ENCODE assay signal across 8 cellular contexts in the genomic region with DNA sequence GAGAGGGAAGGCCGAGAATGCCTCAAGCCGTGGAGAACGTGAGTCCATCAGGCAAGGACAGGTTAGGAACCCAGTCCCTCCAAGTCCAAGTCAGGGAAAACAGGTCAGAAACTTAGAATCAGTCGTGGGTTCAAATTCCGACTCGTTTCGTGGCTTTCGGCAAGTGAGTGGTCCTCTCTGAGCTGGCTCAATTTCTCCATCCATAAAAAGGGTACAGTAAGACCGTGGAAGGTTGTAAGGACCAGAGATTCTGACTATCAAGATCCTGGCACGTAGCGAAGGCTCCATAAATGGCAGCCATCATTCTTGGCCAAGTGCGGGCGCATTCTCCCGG. TPM values are rescaled to one million over a fixed set of nuclear protein-coding genes. Genes with fewer than 3 reads are reported as not detected.
DNase-seq lines count a peak whose midpoint lies in the region; ATAC-seq, FAIRE-seq and TF ChIP-seq lines count a peak whose summit lies in the region.

No MANE protein-coding gene starts in this region.

- peaks cover 56% of the 10 kb centered on the region for H3K27me3 Mint-ChIP-seq in T-helper 2 cell treated with Interferon-gamma antibody and Interleukin-4, amounts not matched to agents 5 μg/mL and 100 μg/mL, for 36 hours (ENCODE audit: low read depth)
- peaks cover 54% of the 10 kb centered on the region for H3K27me3 Mint-ChIP-seq in activated naive CD8-positive, alpha-beta T cell treated with anti-CD3 and anti-CD28 coated beads for 36 hours

- no peaks in the 10 kb centered on the region for H3K9me1 ChIP-seq in keratinocyte (ENCODE audit: control insufficient read depth, extremely low read depth, insufficient read depth, low read length)

- H3K27ac ChIP-seq in keratinocyte (ENCODE audit: control insufficient read depth, insufficient read depth, low read length) (no peak overlapping the region), subcutaneous abdominal adipose tissue (ENCODE audit: low read depth, low read length) (no peak overlapping the region)

- H3K4me1 Mint-ChIP-seq in T-helper 2 cell treated with Interferon-gamma antibody and Interleukin-4, amounts not matched to agents 5 μg/mL and 100 μg/mL, for 36 hours (ENCODE audit: low read depth), result peaks cover 8% of the 10 kb centered on the region
- H3K4me1 Mint-ChIP-seq in activated naive CD8-positive, alpha-beta T cell treated with anti-CD3 and anti-CD28 coated beads for 36 hours, result peaks cover 9% of the 10 kb centered on the region

- dilution Hi-C loops in keratinocyte (cut with MboI; ENCODE audit: extremely low pct_ligation_motif_present, low sequenced_read_pairs), result no loop called here

- TF ChIP-seq CTCF in keratinocyte (optimal IDR thresholded peaks at IDR 0.05 in 1 of 3, IDR thresholded peaks at IDR 0.05 in 1 of 3, conservative IDR thresholded peaks at IDR 0.05 in 1 of 3; ENCODE audit: extremely low read depth in 1 of 3, insufficient read depth in 2 of 3, low read length in 3 of 3), result no peak

- H3K9me3 Mint-ChIP-seq in T-helper 2 cell treated with Interferon-gamma antibody and Interleukin-4, amounts not matched to agents 5 μg/mL and 100 μg/mL, for 36 hours, result no peaks in the 10 kb centered on the region
- H3K9me3 Mint-ChIP-seq in activated naive CD8-positive, alpha-beta T cell treated with anti-CD3 and anti-CD28 coated beads for 36 hours, result no peaks in the 10 kb centered on the region

- no peaks in the 10 kb centered on the region for H4K20me1 ChIP-seq in keratinocyte (ENCODE audit: control insufficient read depth, extremely low read depth, insufficient read depth, low read length)

- no peak for DNase-seq in T-helper 2 cell treated with Interferon-gamma antibody and Interleukin-4, amounts not matched to agents 5 μg/mL and 100 μg/mL, for 36 hours (ENCODE audit: low spot score)
- DNase-seq in T-helper 2 cell (no peak), keratinocyte (ENCODE audit: low read depth, low spot score) (no peak), head of caudate nucleus (no peak), GF-D8 (lab: John Stamatoyannopoulos, UW) (no peak)
- no peak for DNase-seq in activated naive CD8-positive, alpha-beta T cell treated with anti-CD3 and anti-CD28 coated beads for 36 hours

- ATAC-seq in HG02885 (IDR thresholded peaks at IDR 0.05; ENCODE audit: poor library complexity, unreplicated experiment), result no peak

- no peaks in the 10 kb centered on the region for H3K36me3 Mint-ChIP-seq in T-helper 2 cell treated with Interferon-gamma antibody and Interleukin-4, amounts not matched to agents 5 μg/mL and 100 μg/mL, for 36 hours (ENCODE audit: low read depth)
- no peaks in the 10 kb centered on the region for H3K36me3 Mint-ChIP-seq in activated naive CD8-positive, alpha-beta T cell treated with anti-CD3 and anti-CD28 coated beads for 36 hours

- intact Hi-C loops in head of caudate nucleus (cut with DNase I), result no loop called here

- H3K36me3 ChIP-seq in keratinocyte (ENCODE audit: control insufficient read depth in 2 of 2, extremely low read depth in 1 of 2, insufficient read depth in 2 of 2, low read length in 2 of 2) (no peaks in the 10 kb centered on the region), subcutaneous abdominal adipose tissue (ENCODE audit: control insufficient read depth in 5 of 5, insufficient read depth in 5 of 5, low read length in 5 of 5) (no peaks in the 10 kb centered on the region)

- no peaks in the 10 kb centered on the region for H3K79me2 ChIP-seq in keratinocyte (ENCODE audit: control insufficient read depth, insufficient read depth, low read length)

- H3K27me3 ChIP-seq in keratinocyte (ENCODE audit: control insufficient read depth, extremely low read depth, insufficient read depth, low read length) (peaks cover 63% of the 10 kb centered on the region), subcutaneous abdominal adipose tissue (ENCODE audit: control insufficient read depth in 5 of 5, insufficient read depth in 4 of 5, low read length in 5 of 5) (peaks cover 6 to 23% (median 16%) of the 10 kb centered on the region in 5 donors)

- no peak for FAIRE-seq in keratinocyte (lab: Jason Lieb, UNC)

- H3K27ac Mint-ChIP-seq in T-helper 2 cell treated with Interferon-gamma antibody and Interleukin-4, amounts not matched to agents 5 μg/mL and 100 μg/mL, for 36 hours, result no peak overlapping the region
- no peak overlapping the region for H3K27ac Mint-ChIP-seq in activated naive CD8-positive, alpha-beta T cell treated with anti-CD3 and anti-CD28 coated beads for 36 hours

- no peaks in the 10 kb centered on the region for H3K9me3 ChIP-seq in keratinocyte (ENCODE audit: control insufficient read depth, low read depth, low read length)
- no peaks in the 10 kb centered on the region for H3K9me3 ChIP-seq in subcutaneous abdominal adipose tissue (ENCODE audit: control insufficient read depth in 5 of 5, low read length in 5 of 5)

- H3K4me3 Mint-ChIP-seq in T-helper 2 cell treated with Interferon-gamma antibody and Interleukin-4, amounts not matched to agents 5 μg/mL and 100 μg/mL, for 36 hours, result peak overlapping the region; percentile 75
- peak overlapping the region; percentile 65 for H3K4me3 Mint-ChIP-seq in activated naive CD8-positive, alpha-beta T cell treated with anti-CD3 and anti-CD28 coated beads for 36 hours

- H3K4me2 ChIP-seq in keratinocyte (ENCODE audit: control insufficient read depth, extremely low read depth, insufficient read depth, low read depth, low read length), result peak overlapping the region; percentile 73

- H3K4me3 ChIP-seq in keratinocyte (ENCODE audit: control insufficient read depth in 2 of 3, extremely low read depth in 1 of 3, insufficient read depth in 2 of 3, low read depth in 1 of 3, low read length in 3 of 3) (peak overlapping the region; percentile 34 to 57 (median 43)), subcutaneous abdominal adipose tissue (ENCODE audit: low read depth in 1 of 5, low read length in 5 of 5) (peak overlapping the region in 4 of 5 donors; percentile 55 to 74 (median 63))

- H2AFZ ChIP-seq in keratinocyte (ENCODE audit: control insufficient read depth, low read length), result peak overlapping the region; percentile 49

- peaks cover 6% of the 10 kb centered on the region for H3K4me1 ChIP-seq in keratinocyte (ENCODE audit: control insufficient read depth, extremely low read depth, insufficient read depth, low read length)
- peaks cover 0 to 28% (median 26%) of the 10 kb centered on the region in 5 donors for H3K4me1 ChIP-seq in subcutaneous abdominal adipose tissue (ENCODE audit: control insufficient read depth in 5 of 5, insufficient read depth in 5 of 5, low read length in 5 of 5)

- H3K9ac ChIP-seq in keratinocyte (ENCODE audit: control insufficient read depth, extremely low read depth, insufficient read depth, low read length) (no peak overlapping the region), subcutaneous abdominal adipose tissue (ENCODE audit: low read length in 5 of 5) (no peak overlapping the region)

RNA-seq across cellular contexts. Expression of gene MED12L, which starts 0.6 kb away (rescaled TPM):
- 1 to 10 TPM; 1.6 to 2.1 TPM for total RNA-seq in activated naive CD8-positive, alpha-beta T cell treated with anti-CD3 and anti-CD28 coated beads for 36 hours
- 0.04 to 0.36 TPM (median 0.04 TPM) in 3 replicates for polyA plus RNA-seq in keratinocyte
- polyA plus RNA-seq in keratinocyte (2011; ENCODE audit: low read depth), result 0.04 TPM
- 0.05 and 0.09 TPM in 2 replicates for polyA plus RNA-seq in keratinocyte (2011; cell fraction: cytosol; rRNA removed)
- polyA plus RNA-seq in keratinocyte (2011; cell fraction: nucleus; rRNA removed), result 0.13 and 0.32 TPM in 2 replicates
- 0.02 TPM in 1 of 2 replicates, not detected in the other for polyA plus RNA-seq in keratinocyte (2012; ENCODE audit: low replicate concordance)
- 0.35 to 2.4 TPM in 2 of 3 replicates, not detected in the other for polyA minus RNA-seq in keratinocyte
- not detected for polyA minus RNA-seq in keratinocyte (2011; cell fraction: cytosol; rRNA and poly(A)+ RNA removed)
- 0.95 and 1.2 TPM in 2 replicates for polyA minus RNA-seq in keratinocyte (2011; cell fraction: nucleus; rRNA and poly(A)+ RNA removed)
